1 cellular context compared by ENCODE assay signal in genomic region chr19:8368136-8368535, GRCh38.
TF ChIP-seq lines count a peak whose summit lies in the region.

No MANE protein-coding gene starts in this region.

TF ChIP-seq in HEK293T, 16 proteins besides CTCF, POLR2A, EP300 and RAD21:
- no peak for TF ChIP-seq ZNF384 (IDR thresholded peaks at IDR 0.05)
- no peak for TF ChIP-seq FOXM1 (IDR thresholded peaks at IDR 0.05; ENCODE audit: borderline replicate concordance)
- TF ChIP-seq HDGF (IDR thresholded peaks at IDR 0.05; ENCODE audit: borderline replicate concordance): no peak
- TF ChIP-seq SP1 (IDR thresholded peaks at IDR 0.05): no peak
- no peak for TF ChIP-seq ELF4 (IDR thresholded peaks at IDR 0.05)
- TF ChIP-seq L3MBTL2 (conservative IDR thresholded peaks at IDR 0.05): no peak
- TF ChIP-seq LEF1 (IDR thresholded peaks at IDR 0.05; ENCODE audit: borderline replicate concordance): no peak
- no peak for TF ChIP-seq FOXK2 (IDR thresholded peaks at IDR 0.05)
- TF ChIP-seq BHLHE40 (IDR thresholded peaks at IDR 0.05; ENCODE audit: borderline replicate concordance): no peak
- TF ChIP-seq FOXA1 (IDR thresholded peaks at IDR 0.05): no peak
- TF ChIP-seq PKNOX1 (IDR thresholded peaks at IDR 0.05): no peak
- no peak for TF ChIP-seq TARDBP (IDR thresholded peaks at IDR 0.05)
- TF ChIP-seq CTBP1 (IDR thresholded peaks at IDR 0.05; ENCODE audit: borderline replicate concordance): no peak
- TF ChIP-seq SUZ12 (IDR thresholded peaks at IDR 0.05): no peak
